13 cellular contexts compared by ENCODE assay signal in the genomic region with DNA sequence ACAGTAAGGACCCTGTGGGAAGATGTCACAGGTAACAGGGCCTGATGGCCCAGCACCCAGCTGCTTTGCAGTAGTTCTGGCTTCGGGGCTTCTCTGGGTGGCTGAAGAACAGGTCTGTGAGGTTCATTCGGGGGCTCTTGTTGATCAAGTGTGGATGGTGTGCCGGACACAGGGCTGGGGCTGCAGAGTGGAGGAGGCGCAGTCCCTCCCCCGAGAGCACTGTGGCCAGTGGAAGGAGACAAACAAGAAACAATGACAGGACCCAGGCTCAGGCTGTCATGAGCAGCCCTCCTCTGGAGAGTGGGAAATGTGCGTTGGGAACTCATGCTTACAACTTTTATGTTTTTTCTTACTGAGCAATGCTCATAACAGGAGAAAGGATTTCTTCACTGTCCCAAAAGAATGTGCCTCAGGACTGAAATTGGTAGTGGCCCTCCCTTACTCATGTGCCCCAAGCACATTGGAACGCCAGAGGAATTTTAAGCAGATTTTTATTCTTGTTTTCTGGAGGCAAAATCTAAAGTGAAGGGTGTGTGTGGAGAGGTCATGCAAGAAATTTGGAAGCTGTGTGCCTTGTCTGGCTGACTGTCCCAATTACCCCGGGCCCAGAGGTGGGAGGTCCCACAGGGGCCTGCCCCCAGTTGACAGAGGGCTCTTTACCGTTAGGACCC.
DNase-seq lines count a peak whose midpoint lies in the region; ATAC-seq and TF ChIP-seq lines count a peak whose summit lies in the region.
"Had no signal": no experiment of that assay in that cellular context is flagged by ENCODE, and none has a peak within 500 bp of the region (broad histone marks: within the 10 kb centered on the region; RNA-seq: fewer than 3 reads in every experiment).

No MANE protein-coding gene starts in this region.

- H3K4me1 ChIP-seq in ascending aorta (peaks cover 9 to 71% of the 10 kb centered on the region in 2 donors), right atrium auricular region (peaks cover 0 to 93% of the 10 kb centered on the region in 2 donors), tibial nerve (peaks cover 0 to 52% (median 24%) of the 10 kb centered on the region in 4 donors), SJCRH30 (no peaks in the 10 kb centered on the region)

- TF ChIP-seq POLR2A in tibial nerve (IDR thresholded peaks at IDR 0.05): no peak

- peak overlapping the region in 1 of 2 donors; percentile 14 for H3K4me3 ChIP-seq in ascending aorta
- no peak overlapping the region for H3K4me3 ChIP-seq in right atrium auricular region
- no peak overlapping the region for H3K4me3 ChIP-seq in tibial nerve
- H3K4me3 ChIP-seq in SJCRH30: no peak overlapping the region
- H3K4me3 ChIP-seq: dorsolateral prefrontal cortex had no signal

- DNase-seq in AG20443 (ENCODE audit: low spot score): peak; percentile 82
- DNase-seq in ascending aorta (ENCODE audit: low spot score in 2 of 2): peak in 1 of 2 donors; percentile 70
- DNase-seq in right atrium auricular region (ENCODE audit: low spot score): no peak
- DNase-seq in renal cortical epithelial cell (ENCODE audit: low read depth): peak; percentile 77
- DNase-seq in tibial nerve (ENCODE audit: low spot score in 2 of 2): no peak
- DNase-seq in SJCRH30: no peak
- DNase-seq in stimulated activated CD4-positive, alpha-beta T cell treated with anti-CD3 and anti-CD28 coated beads, Interleukin-2, amount 100 ng/mL, for 24 hours: no peak
- DNase-seq: dorsolateral prefrontal cortex, midbrain, retina, T-helper 9 cell had no signal

- peak in 1 of 2 donors; percentile 21 for TF ChIP-seq EP300 in tibial nerve (IDR thresholded peaks at IDR 0.05)

- ATAC-seq in HG02678 (IDR thresholded peaks at IDR 0.05; ENCODE audit: unreplicated experiment): no peak
- ATAC-seq: activated naive CD4-positive, alpha-beta T cell treated with anti-CD3 and anti-CD28 coated beads, Interleukin-2, amount 50 U/mL, for 72 hours had no signal

- no peak for TF ChIP-seq CTCF in ascending aorta (IDR thresholded peaks at IDR 0.05)
- TF ChIP-seq CTCF in right atrium auricular region (IDR thresholded peaks at IDR 0.05): no peak
- TF ChIP-seq CTCF in tibial nerve (IDR thresholded peaks at IDR 0.05): no peak

- no peaks in the 10 kb centered on the region for H3K36me3 ChIP-seq in ascending aorta
- H3K36me3 ChIP-seq in right atrium auricular region: no peaks in the 10 kb centered on the region
- H3K36me3 ChIP-seq in tibial nerve: no peaks in the 10 kb centered on the region
- no peaks in the 10 kb centered on the region for H3K36me3 ChIP-seq in SJCRH30

- H3K27me3 ChIP-seq in ascending aorta (no peaks in the 10 kb centered on the region), right atrium auricular region (no peaks in the 10 kb centered on the region), tibial nerve (no peaks in the 10 kb centered on the region), SJCRH30 (peaks cover 35% of the 10 kb centered on the region)
- H3K27me3 ChIP-seq: dorsolateral prefrontal cortex had no signal

- 47 to 55% methylated on average over 9 of the region's 9 CpGs for WGBS in tibial nerve, 2 donors

- H3K9me3 ChIP-seq in ascending aorta (no peaks in the 10 kb centered on the region), right atrium auricular region (no peaks in the 10 kb centered on the region), tibial nerve (no peaks in the 10 kb centered on the region), SJCRH30 (replicated peaks) (no peaks in the 10 kb centered on the region)

- intact Hi-C loops in ascending aorta (cut with DNase I): loop anchor here (5.0 kb wide), 4 partner anchors 51 to 296 kb away; a partner anchor contains a TSS

- H3K27ac ChIP-seq in ascending aorta (peak overlapping the region; percentile 77 to 87), right atrium auricular region (peak overlapping the region; percentile 74 to 81), tibial nerve (peak overlapping the region in 2 of 4 donors; percentile 67 to 75), SJCRH30 (no peak overlapping the region)

Comparison
In these comparisons a context has a peak if more than half of its experiments do, and no peak if none do; other contexts are left out.
1. DNase-seq: peak in AG20443 (single experiment) and renal cortical epithelial cell (single experiment); none in right atrium auricular region (single experiment), tibial nerve (0 of 2), SJCRH30 (0 of 2) and stimulated activated CD4-positive, alpha-beta T cell treated with anti-CD3 and anti-CD28 coated beads, Interleukin-2, amount 100 ng/mL, for 24 hours (0 of 2).